Comparison of ENCODE assay signal across 1 cellular context in genomic region chr19:17136617-17137016, GRCh38.
TF ChIP-seq lines count a peak whose summit lies in the region.

No MANE protein-coding gene starts in this region.

TF ChIP-seq in HepG2, 621 proteins besides CTCF, POLR2A, EP300 and RAD21 (continued from another document):
- no peak for TF ChIP-seq ZNF512B (CRISPR knock-in tag; IDR thresholded peaks at IDR 0.05; ENCODE audit: borderline replicate concordance)
- TF ChIP-seq FUBP1 (CRISPR knock-in tag; IDR thresholded peaks at IDR 0.05; ENCODE audit: borderline replicate concordance), result no peak
- TF ChIP-seq ZNF331 (CRISPR knock-in tag; IDR thresholded peaks at IDR 0.05), result no peak
- TF ChIP-seq MLLT10 (CRISPR knock-in tag; IDR thresholded peaks at IDR 0.05), result no peak
- TF ChIP-seq RBM22 (optimal IDR thresholded peaks at IDR 0.05; ENCODE audit: low read length), result no peak
- peak; percentile 24; the same call in 1 of the 2 replicates for TF ChIP-seq PATZ1 (CRISPR knock-in tag; IDR thresholded peaks at IDR 0.05)
- no peak for TF ChIP-seq HHEX (CRISPR knock-in tag; IDR thresholded peaks at IDR 0.05)
- no peak for TF ChIP-seq RFX1 (IDR thresholded peaks at IDR 0.05)
- no peak for TF ChIP-seq CSRNP2 (CRISPR knock-in tag; conservative IDR thresholded peaks at IDR 0.05; ENCODE audit: low read depth)
TF ChIP-seq in HepG2: peak in this region for 19.
